In the genomic region with DNA sequence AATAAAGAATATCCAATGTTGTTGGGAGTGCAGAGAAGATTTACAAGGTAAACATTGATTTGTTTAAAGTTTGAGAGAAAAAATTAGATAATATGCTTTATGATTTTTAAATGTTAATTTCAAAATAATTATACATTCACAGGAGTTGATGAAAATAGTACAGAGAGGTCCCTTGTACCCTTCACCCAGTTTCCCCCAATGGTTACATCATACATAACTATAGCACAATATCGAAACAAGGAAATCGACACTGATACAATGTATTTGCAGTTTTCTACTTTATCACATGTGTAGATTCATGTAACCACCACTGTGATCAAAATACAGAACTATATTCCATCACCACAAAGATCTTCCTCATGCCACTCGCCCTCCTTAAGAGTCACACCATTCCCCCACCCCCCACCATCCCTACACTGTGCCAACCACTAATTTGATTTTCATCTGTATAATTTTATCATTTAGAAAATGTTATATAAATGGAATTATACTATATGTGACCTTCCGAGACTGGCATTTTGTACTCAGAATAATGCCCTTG, we compare ENCODE assay signal across 39 cellular contexts. TPM values are rescaled to one million over a fixed set of nuclear protein-coding genes. Genes with fewer than 3 reads are reported as not detected.
"Had no signal": no experiment of that assay in that cellular context is flagged by ENCODE, and none has a peak within 500 bp of the region (broad histone marks: within the 10 kb centered on the region; RNA-seq: fewer than 3 reads in every experiment).

No MANE protein-coding gene starts in this region.

- H3K9me3 ChIP-seq: adrenal gland, ascending aorta, body of pancreas, breast epithelium had no signal

- H3K27ac ChIP-seq: adrenal gland, ascending aorta, body of pancreas, brain microvascular endothelial cell, breast epithelium, cardiac muscle cell had no signal

- H3K4me3 ChIP-seq: adrenal gland, ascending aorta, body of pancreas, breast epithelium, cardiac muscle cell had no signal

- H3K36me3 ChIP-seq: adrenal gland, ascending aorta, brain microvascular endothelial cell, breast epithelium, cardiac muscle cell had no signal

- H3K27me3 ChIP-seq: ascending aorta, body of pancreas, brain microvascular endothelial cell, breast epithelium, cardiac muscle cell had no signal

- H3K4me1 ChIP-seq: adrenal gland, ascending aorta, body of pancreas, breast epithelium had no signal

- DNase-seq: activated effector memory CD4-positive, alpha-beta T cell treated with anti-CD3 and anti-CD28 coated beads, Interleukin-2, amount 50 U/mL, for 16 hours; activated effector memory CD4-positive, alpha-beta T cell treated with Interleukin-2 at 50 U/mL for 16 hours; activated gamma-delta T cell; activated gamma-delta T cell treated with Interleukin-2 at 50 U/mL for 16 hours; activated naive CD4-positive, alpha-beta T cell; activated naive CD4-positive, alpha-beta T cell treated with anti-CD3 and anti-CD28 coated beads for 36 hours; activated naive CD4-positive, alpha-beta T cell treated with anti-CD3 and anti-CD28 coated beads, Interleukin-2, amount 10 ng/mL, durations not matched to agents 7 days and 5 days; activated naive CD4-positive, alpha-beta T cell treated with anti-CD3 and anti-CD28 coated beads, Interleukin-2, amount 50 U/mL, for 16 hours; activated naive CD4-positive, alpha-beta T cell treated with Interleukin-2 at 50 U/mL for 16 hours; activated naive CD8-positive, alpha-beta T cell treated with anti-CD3 and anti-CD28 coated beads for 36 hours; activated naive CD8-positive, alpha-beta T cell treated with anti-CD3 and anti-CD28 coated beads, Interleukin-2, amount 10 ng/mL, durations not matched to agents 7 days and 5 days; activated naive CD8-positive, alpha-beta T cell treated with anti-CD3 and anti-CD28 coated beads, Interleukin-2, amount 50 U/mL, for 24 hours; activated T-cell treated with anti-CD3 and anti-CD28 coated beads, Interleukin-2, amount 50 U/mL, for 1 hour; activated T-cell treated with anti-CD3 and anti-CD28 coated beads, Interleukin-2, amount 50 U/mL, for 24 hours; activated T-cell treated with anti-CD3 and anti-CD28 coated beads, Interleukin-2, amount 50 U/mL, for 4 hours; activated T-cell treated with anti-CD3 and anti-CD28 coated beads, Interleukin-2, amount 50 U/mL, for 48 hours; activated T-cell treated with anti-CD3 and anti-CD28 coated beads, Interleukin-2, amount 50 U/mL, for 72 hours; adrenal gland; amniotic stem cell; amygdala; anterior cingulate cortex; aorta; body of pancreas; brain microvascular endothelial cell; caudate nucleus; central memory CD4-positive, alpha-beta T cell; cerebellar nuclear complex had no signal

- ATAC-seq: activated naive CD4-positive, alpha-beta T cell treated with anti-CD3 and anti-CD28 coated beads, Interleukin-2, amount 50 U/mL, for 72 hours; activated naive CD8-positive, alpha-beta T cell treated with anti-CD3 and anti-CD28 coated beads, Interleukin-2, amount 50 U/mL, for 24 hours; activated T-cell treated with anti-CD3 and anti-CD28 coated beads, Interleukin-2, amount 50 U/mL, for 4 hours; activated T-cell treated with anti-CD3 and anti-CD28 coated beads, Interleukin-2, amount 50 U/mL, for 72 hours; activated T-helper 17 cell treated with anti-CD3 and anti-CD28 coated beads, Interleukin-2, amount 50 U/mL, for 72 hours; body of pancreas had no signal

RNA-seq across cellular contexts. Expression of a gene that starts 11.7 kb away (rescaled TPM):
- total RNA-seq: astrocyte, bronchial epithelial cell, cardiac muscle cell, chondrocyte had no signal

RNA-seq across cellular contexts. Expression of a gene that starts 21.0 kb away (rescaled TPM):
- total RNA-seq: activated naive CD4-positive, alpha-beta T cell treated with anti-CD3 and anti-CD28 coated beads for 36 hours; activated naive CD4-positive, alpha-beta T cell treated with anti-CD3 and anti-CD28 coated beads, Interleukin-2, amount 50 U/mL, for 72 hours; activated naive CD8-positive, alpha-beta T cell treated with anti-CD3 and anti-CD28 coated beads for 36 hours; activated naive CD8-positive, alpha-beta T cell treated with anti-CD3 and anti-CD28 coated beads, Interleukin-2, amount 10 ng/mL, durations not matched to agents 7 days and 5 days; activated T-cell treated with anti-CD3 and anti-CD28 coated beads, Interleukin-2, amount 50 U/mL, for 4 hours; activated T-cell treated with anti-CD3 and anti-CD28 coated beads, Interleukin-2, amount 50 U/mL, for 72 hours; activated T-helper 1 cell treated with anti-CD3 and anti-CD28 coated beads, Interleukin-12 subunit alpha, Interleukin-12 subunit beta, Interleukin-2, Interleukin-4 antibody, amounts not matched to agents 30 ng/mL and 10 ng/mL and 1 ng/mL, durations not matched to agents 14 hours and 24 hours and 36 hours; activated T-helper 17 cell treated with anti-CD3 and anti-CD28 coated beads, Interleukin-2, amount 50 U/mL, for 72 hours; activated T-helper 2 cell treated with anti-CD3 and anti-CD28 coated beads, Interferon-gamma antibody, Interleukin-2, Interleukin-4, amounts not matched to agents 10 μg/mL and 5 μg/mL and 100 μg/mL, durations not matched to agents 14 hours and 24 hours and 36 hours; aorta; ascending aorta; astrocyte; body of pancreas; breast epithelium; cardiac muscle cell; cardiac septum; chondrocyte had no signal

RNA-seq across cellular contexts. Expression of a gene that starts 56.3 kb away (rescaled TPM):
- total RNA-seq: activated naive CD4-positive, alpha-beta T cell treated with anti-CD3 and anti-CD28 coated beads for 36 hours; activated naive CD4-positive, alpha-beta T cell treated with anti-CD3 and anti-CD28 coated beads, Interleukin-2, amount 50 U/mL, for 72 hours; activated naive CD8-positive, alpha-beta T cell treated with anti-CD3 and anti-CD28 coated beads for 36 hours; activated naive CD8-positive, alpha-beta T cell treated with anti-CD3 and anti-CD28 coated beads, Interleukin-2, amount 10 ng/mL, durations not matched to agents 7 days and 5 days; activated T-cell treated with anti-CD3 and anti-CD28 coated beads, Interleukin-2, amount 50 U/mL, for 4 hours; activated T-cell treated with anti-CD3 and anti-CD28 coated beads, Interleukin-2, amount 50 U/mL, for 72 hours; activated T-helper 1 cell treated with anti-CD3 and anti-CD28 coated beads, Interleukin-12 subunit alpha, Interleukin-12 subunit beta, Interleukin-2, Interleukin-4 antibody, amounts not matched to agents 30 ng/mL and 10 ng/mL and 1 ng/mL, durations not matched to agents 14 hours and 24 hours and 36 hours; activated T-helper 17 cell treated with anti-CD3 and anti-CD28 coated beads, Interleukin-2, amount 50 U/mL, for 72 hours; activated T-helper 2 cell treated with anti-CD3 and anti-CD28 coated beads, Interferon-gamma antibody, Interleukin-2, Interleukin-4, amounts not matched to agents 10 μg/mL and 5 μg/mL and 100 μg/mL, durations not matched to agents 14 hours and 24 hours and 36 hours; adrenal gland; aorta; ascending aorta; astrocyte; body of pancreas; breast epithelium; bronchial epithelial cell; cardiac muscle cell; cardiac septum; cerebellum; chondrocyte had no signal
